ENCODE assay signal across 16 cellular contexts in the genomic region with DNA sequence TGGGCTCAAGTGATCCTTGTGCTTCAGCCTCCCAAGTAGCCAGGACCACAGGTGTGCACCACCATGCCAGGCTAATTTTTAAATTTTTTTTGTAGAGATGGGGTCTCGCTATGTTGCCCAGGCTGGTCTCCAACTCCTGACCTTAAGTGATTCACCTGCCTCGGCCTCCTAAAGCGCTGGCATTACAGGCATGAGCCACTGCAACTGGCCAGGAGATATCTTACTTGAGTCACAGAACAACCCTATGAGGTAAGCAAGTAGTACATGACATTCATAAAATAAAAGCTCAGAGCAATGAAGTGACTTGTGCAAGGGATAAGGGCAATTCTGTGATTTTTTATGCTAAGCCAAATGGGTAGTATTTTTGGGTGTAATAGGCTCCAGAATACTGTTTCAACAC. TPM values are rescaled to one million over a fixed set of nuclear protein-coding genes. Genes with fewer than 3 reads are reported as not detected.
DNase-seq lines count a peak whose midpoint lies in the region; ATAC-seq, FAIRE-seq and TF ChIP-seq lines count a peak whose summit lies in the region.
"Had no signal": no experiment of that assay in that cellular context is flagged by ENCODE, and none has a peak within 500 bp of the region (broad histone marks: within the 10 kb centered on the region; RNA-seq: fewer than 3 reads in every experiment).

No MANE protein-coding gene starts in this region.

- ATAC-seq in T-helper 17 cell (no peak), HG03139 (IDR thresholded peaks at IDR 0.05; ENCODE audit: unreplicated experiment) (no peak)
- ATAC-seq: GM23338, HepG2 had no signal

- H3K36me3 Mint-ChIP-seq in T-helper 17 cell (ENCODE audit: low read depth), result no peaks in the 10 kb centered on the region

- no peaks in the 10 kb centered on the region for H3K27me3 Mint-ChIP-seq in T-helper 17 cell
- H3K27me3 Mint-ChIP-seq: CD4-positive, CD25-positive, alpha-beta regulatory T cell had no signal

- DNase-seq in H54 (ENCODE audit: insufficient read length, low spot score), result peak; percentile 18
- no peak for DNase-seq in T-helper 17 cell
- peak; percentile 12 for DNase-seq in astrocyte of the hippocampus (ENCODE audit: low read depth, low spot score)
- DNase-seq in renal cortical epithelial cell (ENCODE audit: low read depth), result peak; percentile 7
- DNase-seq in foreskin melanocyte, result no peak
- no peak for DNase-seq in anterior cingulate cortex (lab: John Stamatoyannopoulos, UW)
- no peak for DNase-seq in frontal cortex (ENCODE audit: low spot score in 2 of 2)
- DNase-seq: ACHN; CD4-positive, CD25-positive, alpha-beta regulatory T cell; DMS53; H9 had no signal

- H3K4me1 Mint-ChIP-seq in T-helper 17 cell, result no peaks in the 10 kb centered on the region
- H3K4me1 Mint-ChIP-seq: GM23338, H9 had no signal

- peak overlapping the region; percentile 25 for H3K4me3 Mint-ChIP-seq in T-helper 17 cell
- H3K4me3 Mint-ChIP-seq: CD4-positive, CD25-positive, alpha-beta regulatory T cell; GM23338; H9 had no signal

- no peak overlapping the region for H3K27ac Mint-ChIP-seq in T-helper 17 cell
- H3K27ac Mint-ChIP-seq: CD4-positive, CD25-positive, alpha-beta regulatory T cell; GM23338; H9 had no signal

- H3K9me3 ChIP-seq in T-helper 17 cell (ENCODE audit: control insufficient read depth, low read length, poor library complexity, severe bottlenecking), result no peaks in the 10 kb centered on the region
- H3K9me3 ChIP-seq: BLaER1 treated with 17β-estradiol and CSF1 and Interleukin-3, amounts not matched to agents 10 nM and 100 nM had no signal

- TF ChIP-seq POLR2A in H54 (IDR thresholded peaks at IDR 0.05; ENCODE audit: low read depth, low read length), result no peak

- FAIRE-seq in H54 (lab: Jason Lieb, UNC) (no peak), frontal cortex (lab: Jason Lieb, UNC) (no peak)
- FAIRE-seq: HepG2, HTR-8/SVneo had no signal

RNA-seq across cellular contexts. Expression of a gene that starts 57.3 kb away (rescaled TPM):
- total RNA-seq in T-helper 17 cell, result 10 to 100 TPM; 50.1 to 61.6 TPM
- total RNA-seq in renal cortical epithelial cell, result 96.4 and 137 TPM in 2 replicates
- 153 TPM for total RNA-seq in frontal cortex

Comparison
In these comparisons a context has a peak if more than half of its experiments do, and no peak if none do; other contexts are left out.
1. DNase-seq: peak in H54 (single experiment), astrocyte of the hippocampus (single experiment) and renal cortical epithelial cell (single experiment); none in T-helper 17 cell (0 of 3), foreskin melanocyte (single experiment), anterior cingulate cortex (0 of 58) and frontal cortex (0 of 2).